Comparison of ENCODE assay signal across 16 cellular contexts in the genomic region with DNA sequence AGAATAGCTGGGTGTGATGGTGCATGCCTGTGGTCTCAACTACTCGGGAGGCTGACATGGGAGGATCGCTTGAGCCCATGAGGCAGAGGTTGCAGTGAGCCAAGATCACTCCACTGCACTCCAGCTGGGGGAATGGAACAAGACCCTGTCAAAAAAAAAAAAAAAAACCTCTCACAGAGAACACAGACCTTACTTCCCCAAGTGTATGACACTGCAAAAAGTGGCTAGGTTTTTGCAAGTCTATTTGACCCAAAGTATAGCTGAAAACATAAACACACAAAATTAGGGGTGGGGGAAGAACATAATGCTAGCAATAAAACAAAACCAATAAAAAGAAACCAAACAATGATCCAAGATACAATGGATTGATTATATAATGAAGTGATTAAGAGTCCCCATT. TPM values are rescaled to one million over a fixed set of nuclear protein-coding genes. Genes with fewer than 3 reads are reported as not detected.
A peak's percentile ranks its signal among the peaks of the same experiment; 100 is the strongest.
DNase-seq lines count a peak whose midpoint lies in the region; ATAC-seq and TF ChIP-seq lines count a peak whose summit lies in the region.
"Had no signal": no experiment of that assay in that cellular context is flagged by ENCODE, and none has a peak within 500 bp of the region (broad histone marks: within the 10 kb centered on the region; RNA-seq: fewer than 3 reads in every experiment).

No MANE protein-coding gene starts in this region.

- H3K27ac ChIP-seq in VCaP (peak overlapping the region; percentile 22; the same call in 1 of the 2 replicates), spleen (peak overlapping the region in 5 of 8 donors; percentile 13 to 78 (median 52))

- TF ChIP-seq CTCF in VCaP (conservative IDR thresholded peaks at IDR 0.05) (no peak), spleen (IDR thresholded peaks at IDR 0.05 in 8 of 11, conservative IDR thresholded peaks at IDR 0.05 in 3 of 11) (no peak)

- TF ChIP-seq POLR2A in spleen (IDR thresholded peaks at IDR 0.05), result no peak

- 38 to 65% (median 46%) methylated on average over 2 of the region's 2 CpGs for WGBS in spleen, 5 donors

- no peaks in the 10 kb centered on the region for H3K27me3 ChIP-seq in spleen (replicated peaks in 1 of 7)

- peak; percentile 11 for DNase-seq in SIG-M5 treated with dmso at 0.1 percent for 504 hours (lab: John Stamatoyannopoulos, UW; ENCODE audit: unreplicated experiment)
- DNase-seq in SIG-M5 (lab: John Stamatoyannopoulos, UW), result no peak
- DNase-seq in NOMO-1 treated with DMSO at 0.1 percent for 48 hours (lab: John Stamatoyannopoulos, UW; ENCODE audit: unreplicated experiment), result peak; percentile 54
- DNase-seq in spleen, result no peak
- DNase-seq in HK-2 (ENCODE audit: unreplicated experiment), result no peak
- no peak for DNase-seq in NCI-H524 treated with DMSO at 0.1 percent for 48 hours (lab: John Stamatoyannopoulos, UW)
- DNase-seq: 8988T, DMS153, H9, KG1, NCI-H187, NCI-H446, NCI-H748 treated with DMSO at 0.1 percent for 48 hours, SHP77 treated with DMSO at 0.1 percent for 48 hours had no signal

- intact Hi-C loops in spleen (cut with DNase I; ENCODE audit: low total_unique reads), result no loop called here

- no peak overlapping the region for H3K4me3 ChIP-seq in spleen

- H3K9me3 ChIP-seq in spleen, result no peaks in the 10 kb centered on the region

- H3K36me3 ChIP-seq in spleen, result no peaks in the 10 kb centered on the region

- ATAC-seq in HG02973 (IDR thresholded peaks at IDR 0.05; ENCODE audit: unreplicated experiment), result no peak

- H3K4me1 ChIP-seq in spleen, result peaks cover 0 to 80% (median 49%) of the 10 kb centered on the region in 6 donors

RNA-seq across cellular contexts. Expression of a gene that starts 6.7 kb away (rescaled TPM):
- 10 to 100 TPM; 77.2 to 99.3 (median 94.5) TPM for total RNA-seq in spleen
- polyA plus RNA-seq in spleen, result 10 to 100 TPM; 13.6 to 24.2 (median 23.3) TPM

Comparison
In these comparisons a context has a peak if more than half of its experiments do, and no peak if none do; other contexts are left out.
1. DNase-seq: peak in SIG-M5 treated with dmso at 0.1 percent for 504 hours (single experiment) and NOMO-1 treated with DMSO at 0.1 percent for 48 hours (single experiment); none in SIG-M5 (single experiment), spleen (single experiment), HK-2 (single experiment) and NCI-H524 treated with DMSO at 0.1 percent for 48 hours (single experiment).